In genomic region chr12:7959278-7960063, GRCh38 we compare ENCODE assay signal across 8 cellular contexts. TPM values are rescaled to one million over a fixed set of nuclear protein-coding genes. Genes with fewer than 3 reads are reported as not detected.
DNase-seq lines count a peak whose midpoint lies in the region; ATAC-seq and TF ChIP-seq lines count a peak whose summit lies in the region.

No MANE protein-coding gene starts in this region.

- H3K9me3 ChIP-seq in SK-N-MC (ENCODE audit: low read depth, low read length) (no peaks in the 10 kb centered on the region), MG63 (no peaks in the 10 kb centered on the region)

- DNase-seq in ELF-1 (ENCODE audit: low read depth, low spot score) (peak; percentile 91), HFFc6 (no peak), SK-N-MC (ENCODE audit: low read depth, low spot score) (peak; percentile 96), brain microvascular endothelial cell (no peak), naive B cell (no peak), nucleus accumbens (lab: John Stamatoyannopoulos, UW) (no peak), MG63 (no peak)

- H3K4me3 ChIP-seq in SK-N-MC: peak overlapping the region; percentile 76
- H3K4me3 ChIP-seq in brain microvascular endothelial cell (ENCODE audit: low read depth, low read length): no peak overlapping the region
- no peak overlapping the region for H3K4me3 ChIP-seq in MG63

- peaks cover 37% of the 10 kb centered on the region for H3K4me1 Mint-ChIP-seq in HFFc6 (ENCODE audit: low read depth)
- H3K4me1 Mint-ChIP-seq in naive B cell: peaks cover 23 to 51% (median 25%) of the 10 kb centered on the region in 3 donors

- in situ Hi-C loops in brain microvascular endothelial cell (cut with HindIII; ENCODE audit: low pct_ligation_motif_present, low sequenced_read_pairs): no loop called here

- no peaks in the 10 kb centered on the region for H3K27me3 ChIP-seq in brain microvascular endothelial cell (replicated peaks)
- H3K27me3 ChIP-seq in MG63: no peaks in the 10 kb centered on the region

- no peaks in the 10 kb centered on the region for H3K27me3 Mint-ChIP-seq in HFFc6 (ENCODE audit: insufficient read depth)
- no peaks in the 10 kb centered on the region for H3K27me3 Mint-ChIP-seq in naive B cell

- H3K27ac Mint-ChIP-seq in HFFc6 (peak overlapping the region; percentile 92), naive B cell (peak overlapping the region; percentile 93 to 99 (median 98))

- no peaks in the 10 kb centered on the region for H3K9me3 Mint-ChIP-seq in HFFc6
- H3K9me3 Mint-ChIP-seq in naive B cell: no peaks in the 10 kb centered on the region

- H3K36me3 Mint-ChIP-seq in HFFc6 (ENCODE audit: low read depth): no peaks in the 10 kb centered on the region
- H3K36me3 Mint-ChIP-seq in naive B cell: no peaks in the 10 kb centered on the region

- no peak for TF ChIP-seq CTCF in HFFc6 (IDR thresholded peaks at IDR 0.05)
- TF ChIP-seq CTCF in brain microvascular endothelial cell (IDR thresholded peaks at IDR 0.05; ENCODE audit: low read depth, low read length, missing control alignments): no peak

- H3K4me3 Mint-ChIP-seq in HFFc6 (peak overlapping the region; percentile 88), naive B cell (peak overlapping the region; percentile 76 to 94 (median 90))

- H3K27ac ChIP-seq in SK-N-MC: peak overlapping the region; percentile 88
- H3K27ac ChIP-seq in brain microvascular endothelial cell: peak overlapping the region; percentile 78

- ATAC-seq in naive B cell (ENCODE audit: low read depth in 2 of 2) (peak; percentile 9 to 13), HG03442 (IDR thresholded peaks at IDR 0.05; ENCODE audit: unreplicated experiment) (no peak)

- no peaks in the 10 kb centered on the region for H3K36me3 ChIP-seq in SK-N-MC (ENCODE audit: insufficient read depth, low read length)
- no peaks in the 10 kb centered on the region for H3K36me3 ChIP-seq in brain microvascular endothelial cell (replicated peaks)
- no peaks in the 10 kb centered on the region for H3K36me3 ChIP-seq in MG63

- H3K9ac ChIP-seq in SK-N-MC (ENCODE audit: insufficient read length): peak overlapping the region; percentile 24

RNA-seq across cellular contexts. Expression of gene SLC2A3, which starts 23.5 kb away (rescaled TPM):
- 10 to 100 TPM; 37.0 to 50.5 (median 38.5) TPM for total RNA-seq in HFFc6 (2021; fragmentation: NEBNext Ultra II Directional; extraction: Animal tissue kit (Norgen Biotek cat#: 25700))
- polyA plus RNA-seq in naive B cell (ENCODE audit: low read depth in 6 of 6): 100 to 1,000 TPM in 5 of 6 donors, 10 to 100 TPM in 1; 86.8 to 234 (median 144) TPM
- 0.72 and 2.1 TPM in 2 replicates for total RNA-seq in MG63 (2014; rRNA removed; shearing (Covaris generic); ENCODE audit: low replicate concordance)

Comparison
In these comparisons a context has a peak if more than half of its experiments do, and no peak if none do; other contexts are left out.
1. DNase-seq: peak in ELF-1 (single experiment) and SK-N-MC (single experiment); none in HFFc6 (single experiment), brain microvascular endothelial cell (single experiment), naive B cell (single experiment), nucleus accumbens (0 of 56) and MG63 (single experiment).
2. RNA of gene SLC2A3, which starts 23.5 kb away (total RNA-seq): 37.0 to 50.5 TPM in HFFc6; 0.72 to 2.1 TPM in MG63; every median in the first group is over 10 times any median in the second.